Comparison of ENCODE assay signal across 8 cellular contexts in the genomic region with DNA sequence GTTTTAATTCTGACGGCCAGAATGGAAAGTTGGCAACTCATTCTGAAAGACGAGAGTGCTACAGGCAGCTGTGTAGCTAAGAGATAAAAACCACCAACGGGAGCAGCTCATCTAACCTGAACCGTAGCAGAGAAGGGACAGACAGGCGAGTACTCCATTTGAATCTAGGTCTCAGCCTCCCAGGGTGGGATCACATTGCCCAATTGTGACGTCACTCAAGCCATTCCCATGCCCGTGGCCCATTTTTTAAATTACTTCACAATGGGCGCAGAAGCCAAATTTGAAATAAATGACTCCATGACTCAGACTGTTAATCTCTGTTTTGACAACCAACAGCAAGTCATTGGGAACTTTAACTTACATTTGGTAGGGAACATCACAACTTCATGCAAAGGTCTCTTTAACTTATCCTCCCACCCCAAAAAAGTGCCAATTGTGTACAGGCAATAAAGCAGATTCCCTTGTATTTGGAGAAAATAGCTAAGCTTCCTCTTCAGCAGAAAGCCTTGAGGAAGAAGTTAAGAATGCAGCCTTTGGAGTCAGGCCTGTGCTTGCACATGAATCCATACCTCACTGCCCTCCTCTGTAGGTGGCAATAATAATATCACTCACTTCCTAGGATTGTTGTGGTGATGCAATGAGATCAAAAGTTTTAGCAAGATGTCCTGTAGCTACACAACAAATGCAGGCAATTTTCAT.
DNase-seq lines count a peak whose midpoint lies in the region; ATAC-seq and TF ChIP-seq lines count a peak whose summit lies in the region.

No MANE protein-coding gene starts in this region.

- peak; percentile 82 for ATAC-seq in HG03460 (IDR thresholded peaks at IDR 0.05; ENCODE audit: unreplicated experiment)

- TF ChIP-seq CTCF in GM20000 (IDR thresholded peaks at IDR 0.05; ENCODE audit: extremely low read depth, missing control alignments) = no peak

- DNase-seq in GM03348 (ENCODE audit: low spot score) (peak; percentile 81), GM20000 (ENCODE audit: low spot score) (peak; percentile 78), amniotic stem cell (lab: John Stamatoyannopoulos, UW) (peak; percentile 52), lung microvascular endothelial cell (ENCODE audit: low read depth in 2 of 2) (peak; percentile 60 to 86), NCI-H82 (lab: John Stamatoyannopoulos, UW) (no peak), SKM-1 (lab: John Stamatoyannopoulos, UW; ENCODE audit: unreplicated experiment) (no peak)
- DNase-seq in stimulated activated naive CD4-positive, alpha-beta T cell (lab: John Stamatoyannopoulos, UW) = no peak

Comparison
In these comparisons a context has a peak if more than half of its experiments do, and no peak if none do; other contexts are left out.
1. DNase-seq: peak in GM03348 (single experiment), GM20000 (single experiment), amniotic stem cell (single experiment) and lung microvascular endothelial cell (2 of 2); none in stimulated activated naive CD4-positive, alpha-beta T cell (0 of 6), NCI-H82 (single experiment) and SKM-1 (single experiment).